15 cellular contexts compared by ENCODE assay signal in genomic region chr3:196341142-196341541, GRCh38. TPM values are rescaled to one million over a fixed set of nuclear protein-coding genes. Genes with fewer than 3 reads are reported as not detected.
DNase-seq lines count a peak whose midpoint lies in the region; TF ChIP-seq lines count a peak whose summit lies in the region.
"Had no signal": no experiment of that assay in that cellular context is flagged by ENCODE, and none has a peak within 500 bp of the region (broad histone marks: within the 10 kb centered on the region; RNA-seq: fewer than 3 reads in every experiment).

No MANE protein-coding gene starts in this region.

- in situ Hi-C loops in mammary epithelial cell (cut with MboI; ENCODE audit: low sequenced_read_pairs in 2 of 2): no loop called here

- H3K36me3 Mint-ChIP-seq in activated CD4-positive, alpha-beta memory T cell treated with anti-CD3 and anti-CD28 coated beads, Interleukin-2, amount 10 ng/mL, durations not matched to agents 7 days and 5 days (ENCODE audit: low read depth): peaks cover 3% of the 10 kb centered on the region

- H2AFZ ChIP-seq in mammary epithelial cell (ENCODE audit: low read depth, low read length): no peak overlapping the region

- no peak overlapping the region for H3K4me3 Mint-ChIP-seq in activated CD4-positive, alpha-beta memory T cell treated with anti-CD3 and anti-CD28 coated beads, Interleukin-2, amount 10 ng/mL, durations not matched to agents 7 days and 5 days
- H3K4me3 Mint-ChIP-seq: activated T-helper 17 cell treated with anti-CD3 and anti-CD28 coated beads, Interleukin-2, amount 50 U/mL, for 72 hours had no signal

- H3K4me2 ChIP-seq in mammary epithelial cell (ENCODE audit: insufficient read depth, low read depth, low read length): no peak overlapping the region

- intact Hi-C loops in mammary epithelial cell (cut with micrococcal nuclease): no loop called here

- 85% methylated on average over 7 of the region's 7 CpGs for WGBS in mammary epithelial cell (ENCODE audit: low coverage, missing lambda C conversion rate)

- H4K20me1 ChIP-seq in mammary epithelial cell (ENCODE audit: insufficient read depth, low read length): no peaks in the 10 kb centered on the region

- BruUV-seq in mammary epithelial cell (replicated peaks; lab: Mats Ljungman, UMichigan): no TSS peak

- peaks cover 3% of the 10 kb centered on the region for H3K79me2 ChIP-seq in mammary epithelial cell (ENCODE audit: insufficient read depth, low read length)

- CTCF ChIA-PET in mammary epithelial cell (lab: Charles Lee; ENCODE audit: low non-redundant PET): no interaction called here
- CTCF ChIA-PET in activated CD4-positive, alpha-beta memory T cell treated with anti-CD3 and anti-CD28 coated beads, Interleukin-2, amount 10 ng/mL, durations not matched to agents 7 days and 5 days (lab: Charles Lee): no interaction called here
- CTCF ChIA-PET in GM10248 (lab: Yijun Ruan, JAX): interaction anchor here (1.2 to 2.7 kb wide), 2 partner anchors 10 to 17 kb away, joined by 6 to 7 read pairs; no protein-coding TSS in a partner anchor

- dilution Hi-C loops in mammary epithelial cell (cut with HindIII; ENCODE audit: low sequenced_read_pairs): loop anchor here (10.0 kb wide), 1 partner anchor 84 kb away; no protein-coding TSS in a partner anchor

- no peaks in the 10 kb centered on the region for H3K9me3 Mint-ChIP-seq in activated CD4-positive, alpha-beta memory T cell treated with anti-CD3 and anti-CD28 coated beads, Interleukin-2, amount 10 ng/mL, durations not matched to agents 7 days and 5 days
- H3K9me3 Mint-ChIP-seq: activated T-helper 17 cell treated with anti-CD3 and anti-CD28 coated beads, Interleukin-2, amount 50 U/mL, for 72 hours had no signal

- H3K27ac ChIP-seq in mammary epithelial cell (ENCODE audit: insufficient read depth, low read depth, low read length): no peak overlapping the region
- H3K27ac ChIP-seq: gastrocnemius medialis, SK-N-MC had no signal

- H3K36me3 ChIP-seq in mammary epithelial cell (ENCODE audit: insufficient read depth, low read length): no peaks in the 10 kb centered on the region
- H3K36me3 ChIP-seq: gastrocnemius medialis had no signal

- POLR2A ChIA-PET in activated CD4-positive, alpha-beta memory T cell treated with anti-CD3 and anti-CD28 coated beads, Interleukin-2, amount 10 ng/mL, durations not matched to agents 7 days and 5 days (lab: Charles Lee): interaction anchor here (0.6 kb wide), 1 partner anchor 73 kb away, joined by 3 read pairs; no protein-coding TSS in a partner anchor
- POLR2A ChIA-PET in GM10248 (lab: Yijun Ruan, JAX): interaction anchor here (0.6 kb wide), 1 partner anchor 31 kb away, joined by 4 read pairs; no protein-coding TSS in a partner anchor

- H3K4me1 Mint-ChIP-seq in activated CD4-positive, alpha-beta memory T cell treated with anti-CD3 and anti-CD28 coated beads, Interleukin-2, amount 10 ng/mL, durations not matched to agents 7 days and 5 days: peaks cover 4% of the 10 kb centered on the region
- H3K4me1 Mint-ChIP-seq: activated T-helper 17 cell treated with anti-CD3 and anti-CD28 coated beads, Interleukin-2, amount 50 U/mL, for 72 hours had no signal

- H3K9me3 ChIP-seq in mammary epithelial cell (replicated peaks; ENCODE audit: insufficient read depth, low read length): no peaks in the 10 kb centered on the region
- H3K9me3 ChIP-seq: gastrocnemius medialis had no signal

- no peak overlapping the region for H3K27ac Mint-ChIP-seq in activated CD4-positive, alpha-beta memory T cell treated with anti-CD3 and anti-CD28 coated beads, Interleukin-2, amount 10 ng/mL, durations not matched to agents 7 days and 5 days
- H3K27ac Mint-ChIP-seq: activated T-helper 17 cell treated with anti-CD3 and anti-CD28 coated beads, Interleukin-2, amount 50 U/mL, for 72 hours had no signal

- peaks cover 35% of the 10 kb centered on the region for H3K4me1 ChIP-seq in mammary epithelial cell (ENCODE audit: insufficient read depth, low read length)

- H3K4me3 ChIP-seq in NB4 (ENCODE audit: low read depth, low read length): no peak overlapping the region
- H3K4me3 ChIP-seq in mammary epithelial cell (replicated peaks in 1 of 3; ENCODE audit: insufficient read depth in 1 of 3, low read depth in 2 of 3, low read length in 3 of 3): no peak overlapping the region
- H3K4me3 ChIP-seq: gastrocnemius medialis, SK-N-MC had no signal

- no peak for TF ChIP-seq CTCF in NB4 (IDR thresholded peaks at IDR 0.05; ENCODE audit: low read depth, low read length)
- no peak for TF ChIP-seq CTCF in mammary epithelial cell (conservative IDR thresholded peaks at IDR 0.05 in 1 of 2, IDR thresholded peaks at IDR 0.05 in 1 of 2; ENCODE audit: extremely low read depth in 1 of 2, insufficient read depth in 1 of 2, low read depth in 1 of 2, low read length in 2 of 2)
- no peak for TF ChIP-seq CTCF in GM10248 (IDR thresholded peaks at IDR 0.05; ENCODE audit: control extremely low read depth, extremely low read depth, low read depth, missing control alignments)

- TF ChIP-seq POLR2A in NB4 (IDR thresholded peaks at IDR 0.05; ENCODE audit: extremely low read depth, insufficient read length): no peak

- H3K27me3 Mint-ChIP-seq in activated CD4-positive, alpha-beta memory T cell treated with anti-CD3 and anti-CD28 coated beads, Interleukin-2, amount 10 ng/mL, durations not matched to agents 7 days and 5 days: peaks cover 10% of the 10 kb centered on the region

- DNase-seq in ELR (ENCODE audit: low read depth) (peak; percentile 89), NB4 (ENCODE audit: low read depth) (peak; percentile 89), mammary epithelial cell (peak; percentile 29), renal cortical epithelial cell (ENCODE audit: low read depth) (peak; percentile 35), D341Med (ENCODE audit: low spot score) (no peak), GM10248 (ENCODE audit: extremely low spot score) (no peak)
- DNase-seq in activated CD4-positive, alpha-beta memory T cell treated with anti-CD3 and anti-CD28 coated beads, Interleukin-2, amount 10 ng/mL, durations not matched to agents 7 days and 5 days: no peak
- DNase-seq in activated CD4-positive, CD25-positive, alpha-beta regulatory T cell (lab: John Stamatoyannopoulos, UW): no peak
- DNase-seq: activated CD4-positive, alpha-beta T cell treated with anti-CD3 and anti-CD28 coated beads for 4 hours; gastrocnemius medialis; left colon; NCI-H1092 treated with DMSO at 0.1 percent for 48 hours; NCI-H510A treated with DMSO at 0.1 percent for 48 hours had no signal

- no peaks in the 10 kb centered on the region for H3K27me3 ChIP-seq in mammary epithelial cell (ENCODE audit: insufficient read depth, low read length)
- H3K27me3 ChIP-seq: gastrocnemius medialis had no signal

- no peak overlapping the region for H3K9ac ChIP-seq in mammary epithelial cell (ENCODE audit: insufficient read depth, low read length)

RNA-seq across cellular contexts. Expression of gene TM4SF19, which starts 3.0 kb away (rescaled TPM):
- total RNA-seq in mammary epithelial cell: not detected
- polyA plus RNA-seq in mammary epithelial cell: 2.2 TPM
- polyA minus RNA-seq in mammary epithelial cell: 5.2 TPM
- total RNA-seq in renal cortical epithelial cell: not detected in 2 replicates
- not detected for total RNA-seq in activated CD4-positive, alpha-beta memory T cell treated with anti-CD3 and anti-CD28 coated beads, Interleukin-2, amount 10 ng/mL, durations not matched to agents 7 days and 5 days
- total RNA-seq: activated T-helper 17 cell treated with anti-CD3 and anti-CD28 coated beads, Interleukin-2, amount 50 U/mL, for 72 hours; left colon had no signal

RNA-seq across cellular contexts. Expression of gene DYNLT2B, which starts 23.1 kb away (rescaled TPM):
- total RNA-seq in mammary epithelial cell: 10 to 100 TPM; 10.3 to 17.3 TPM
- 18.4 TPM for polyA plus RNA-seq in mammary epithelial cell
- 7.5 TPM for polyA minus RNA-seq in mammary epithelial cell
- total RNA-seq in renal cortical epithelial cell: 16.1 and 17.2 TPM in 2 replicates
- 10 to 100 TPM; 21.1 to 24.0 TPM for total RNA-seq in activated CD4-positive, alpha-beta memory T cell treated with anti-CD3 and anti-CD28 coated beads, Interleukin-2, amount 10 ng/mL, durations not matched to agents 7 days and 5 days

RNA-seq across cellular contexts. Expression of gene PCYT1A, which starts 53.6 kb away (rescaled TPM):
- total RNA-seq in mammary epithelial cell (100 to 1,000 TPM; 103 to 175 TPM), renal cortical epithelial cell (73.6 and 90.0 TPM in 2 replicates)
- 71.1 TPM for polyA plus RNA-seq in mammary epithelial cell
- 390 TPM for polyA minus RNA-seq in mammary epithelial cell
- 10 to 100 TPM; 73.3 to 74.9 TPM for total RNA-seq in activated CD4-positive, alpha-beta memory T cell treated with anti-CD3 and anti-CD28 coated beads, Interleukin-2, amount 10 ng/mL, durations not matched to agents 7 days and 5 days

Comparison
In these comparisons a context has a peak if more than half of its experiments do, and no peak if none do; other contexts are left out.
1. DNase-seq: peak in ELR (single experiment), NB4 (single experiment), mammary epithelial cell (single experiment) and renal cortical epithelial cell (single experiment); none in activated CD4-positive, alpha-beta memory T cell treated with anti-CD3 and anti-CD28 coated beads, Interleukin-2, amount 10 ng/mL, durations not matched to agents 7 days and 5 days (single experiment), activated CD4-positive, CD25-positive, alpha-beta regulatory T cell (0 of 4), D341Med (single experiment) and GM10248 (single experiment).